ENCODE assay signal across 14 cellular contexts in the genomic region with DNA sequence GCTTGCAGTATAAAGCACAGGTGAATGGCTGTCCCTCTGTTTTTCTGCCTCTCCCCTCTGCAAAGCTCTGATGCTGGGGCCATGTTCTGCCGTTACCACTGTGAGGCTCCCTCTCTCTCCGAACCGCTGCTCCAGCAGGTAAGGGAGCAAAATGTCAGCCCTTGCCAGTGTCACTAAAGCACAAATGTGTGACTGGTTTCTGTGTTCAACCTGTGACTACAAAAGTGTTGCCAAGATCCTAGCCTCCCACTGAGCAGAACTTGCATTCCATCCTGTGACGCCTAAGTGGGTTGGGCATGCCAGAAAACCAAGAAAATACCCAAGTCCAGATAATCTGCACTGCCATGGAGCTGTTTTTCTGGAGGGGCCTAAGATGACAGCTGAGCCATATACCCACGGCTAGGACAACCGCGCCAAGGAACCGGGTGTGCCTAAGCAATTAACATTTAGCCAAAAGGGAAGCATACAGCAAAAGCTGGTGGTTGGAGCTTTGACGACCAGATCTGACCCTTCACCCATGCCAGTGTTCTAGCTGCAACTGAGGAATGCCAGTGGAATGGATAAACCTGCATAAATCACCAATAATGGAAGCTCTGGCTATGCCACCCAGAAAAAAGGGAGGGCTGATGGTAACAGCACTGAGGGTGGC. TPM values are rescaled to one million over a fixed set of nuclear protein-coding genes. Genes with fewer than 3 reads are reported as not detected.
DNase-seq lines count a peak whose midpoint lies in the region; ATAC-seq and TF ChIP-seq lines count a peak whose summit lies in the region.
"Had no signal": no experiment of that assay in that cellular context is flagged by ENCODE, and none has a peak within 500 bp of the region (broad histone marks: within the 10 kb centered on the region; RNA-seq: fewer than 3 reads in every experiment).

No MANE protein-coding gene starts in this region.

- H3K27ac ChIP-seq in CD8-positive, alpha-beta memory T cell (ENCODE audit: low read depth, low read length), result no peak overlapping the region
- H3K27ac ChIP-seq in angular gyrus (ENCODE audit: low read depth, low read length) (peak overlapping the region; percentile 2), gastroesophageal sphincter (no peak overlapping the region)
- H3K27ac ChIP-seq: SJSA1 had no signal

- no peak for TF ChIP-seq POLR2A in gastroesophageal sphincter (IDR thresholded peaks at IDR 0.05)

- DNase-seq in CD8-positive, alpha-beta memory T cell, result no peak
- DNase-seq in endothelial cell (ENCODE audit: low spot score) (no peak), renal cortical epithelial cell (ENCODE audit: low read depth) (peak; percentile 32), AG08396 (ENCODE audit: low spot score) (no peak)
- DNase-seq in activated T-cell treated with anti-CD3 and anti-CD28 coated beads, Interleukin-2, amount 50 U/mL, for 72 hours, result no peak
- DNase-seq: activated CD4-positive, alpha-beta T cell treated with anti-CD3 and anti-CD28 coated beads, Interleukin-2, amount 10 ng/mL, durations not matched to agents 24 days and 14 days; activated T-cell treated with anti-CD3 and anti-CD28 coated beads for 4 hours; NCI-H1436; NCI-H446 treated with DMSO at 0.1 percent for 48 hours had no signal

- H3K4me3 ChIP-seq in CD8-positive, alpha-beta memory T cell (ENCODE audit: low read length), result no peak overlapping the region
- no peak overlapping the region for H3K4me3 ChIP-seq in gastroesophageal sphincter
- H3K4me3 ChIP-seq: SJSA1 had no signal

- TF ChIP-seq EP300 in gastroesophageal sphincter (IDR thresholded peaks at IDR 0.05), result no peak

- TF ChIP-seq CTCF in endothelial cell (IDR thresholded peaks at IDR 0.05; ENCODE audit: unreplicated experiment), result no peak
- no peak for TF ChIP-seq CTCF in gastroesophageal sphincter (IDR thresholded peaks at IDR 0.05)

- H3K4me1 ChIP-seq in CD8-positive, alpha-beta memory T cell (ENCODE audit: insufficient read depth, low read length), result peaks cover 2% of the 10 kb centered on the region
- peaks cover 0 to 31% (median 12%) of the 10 kb centered on the region in 3 donors for H3K4me1 ChIP-seq in gastroesophageal sphincter

- POLR2A ChIA-PET in CD8-positive, alpha-beta memory T cell (lab: Charles Lee), result no interaction called here

- H3K27me3 ChIP-seq in CD8-positive, alpha-beta memory T cell (ENCODE audit: insufficient read depth, low read length, poor library complexity, severe bottlenecking), result no peaks in the 10 kb centered on the region
- no peaks in the 10 kb centered on the region for H3K27me3 ChIP-seq in gastroesophageal sphincter
- H3K27me3 ChIP-seq: SJSA1 had no signal

- H3K27me3 Mint-ChIP-seq in CD8-positive, alpha-beta memory T cell, result no peaks in the 10 kb centered on the region
- H3K27me3 Mint-ChIP-seq in endothelial cell (ENCODE audit: unreplicated experiment), result peaks cover 16% of the 10 kb centered on the region
- H3K27me3 Mint-ChIP-seq in activated T-cell treated with anti-CD3 and anti-CD28 coated beads, Interleukin-2, amount 50 U/mL, for 72 hours (ENCODE audit: low read depth), result no peaks in the 10 kb centered on the region
- H3K27me3 Mint-ChIP-seq: activated CD4-positive, alpha-beta T cell treated with anti-CD3 and anti-CD28 coated beads, Interleukin-2, amount 10 ng/mL, durations not matched to agents 24 days and 14 days had no signal

- H3K9me3 ChIP-seq in CD8-positive, alpha-beta memory T cell (ENCODE audit: low read length), result no peaks in the 10 kb centered on the region
- H3K9me3 ChIP-seq in gastroesophageal sphincter, result no peaks in the 10 kb centered on the region
- H3K9me3 ChIP-seq: SJSA1 had no signal

- no peaks in the 10 kb centered on the region for H3K9me3 Mint-ChIP-seq in CD8-positive, alpha-beta memory T cell
- no peaks in the 10 kb centered on the region for H3K9me3 Mint-ChIP-seq in endothelial cell (ENCODE audit: unreplicated experiment)
- no peaks in the 10 kb centered on the region for H3K9me3 Mint-ChIP-seq in activated T-cell treated with anti-CD3 and anti-CD28 coated beads, Interleukin-2, amount 50 U/mL, for 72 hours
- H3K9me3 Mint-ChIP-seq: activated CD4-positive, alpha-beta T cell treated with anti-CD3 and anti-CD28 coated beads, Interleukin-2, amount 10 ng/mL, durations not matched to agents 24 days and 14 days; activated naive CD4-positive, alpha-beta T cell treated with anti-CD3 and anti-CD28 coated beads, Interleukin-2, amount 50 U/mL, for 72 hours had no signal

- WGBS in gastroesophageal sphincter (ENCODE audit: low coverage in 1 of 2), 2 donors, result 56 to 93% methylated on average over 1 to 5 of the region's 9 CpGs

- ATAC-seq in gastroesophageal sphincter, result no peak
- no peak for ATAC-seq in activated T-cell treated with anti-CD3 and anti-CD28 coated beads, Interleukin-2, amount 50 U/mL, for 72 hours (replicated peaks in 1 of 2)
- no peak for ATAC-seq in HG03095 (IDR thresholded peaks at IDR 0.05; ENCODE audit: unreplicated experiment)
- ATAC-seq: activated naive CD4-positive, alpha-beta T cell treated with anti-CD3 and anti-CD28 coated beads, Interleukin-2, amount 50 U/mL, for 72 hours had no signal

- H3K27ac Mint-ChIP-seq in CD8-positive, alpha-beta memory T cell, result peak overlapping the region in 6 of 8 donors; percentile 46 to 89 (median 60)
- peak overlapping the region; percentile 95 for H3K27ac Mint-ChIP-seq in endothelial cell (ENCODE audit: unreplicated experiment)
- no peak overlapping the region for H3K27ac Mint-ChIP-seq in activated T-cell treated with anti-CD3 and anti-CD28 coated beads, Interleukin-2, amount 50 U/mL, for 72 hours
- H3K27ac Mint-ChIP-seq: activated CD4-positive, alpha-beta T cell treated with anti-CD3 and anti-CD28 coated beads, Interleukin-2, amount 10 ng/mL, durations not matched to agents 24 days and 14 days had no signal

- H3K4me3 Mint-ChIP-seq in CD8-positive, alpha-beta memory T cell, result no peak overlapping the region
- peak overlapping the region; percentile 71 for H3K4me3 Mint-ChIP-seq in endothelial cell (ENCODE audit: unreplicated experiment)
- no peak overlapping the region for H3K4me3 Mint-ChIP-seq in activated T-cell treated with anti-CD3 and anti-CD28 coated beads, Interleukin-2, amount 50 U/mL, for 72 hours
- H3K4me3 Mint-ChIP-seq: activated CD4-positive, alpha-beta T cell treated with anti-CD3 and anti-CD28 coated beads, Interleukin-2, amount 10 ng/mL, durations not matched to agents 24 days and 14 days had no signal

- H3K36me3 Mint-ChIP-seq in CD8-positive, alpha-beta memory T cell, result peaks cover 9 to 71% (median 13%) of the 10 kb centered on the region in 3 donors
- peaks cover 34% of the 10 kb centered on the region for H3K36me3 Mint-ChIP-seq in endothelial cell (ENCODE audit: low read depth, unreplicated experiment)
- peaks cover 3 to 11% of the 10 kb centered on the region in 2 donors for H3K36me3 Mint-ChIP-seq in activated T-cell treated with anti-CD3 and anti-CD28 coated beads, Interleukin-2, amount 50 U/mL, for 72 hours (ENCODE audit: insufficient read depth in 2 of 2)

- CTCF ChIA-PET in CD8-positive, alpha-beta memory T cell (lab: Charles Lee), result interaction anchor here (2.5 kb wide), 1 partner anchor 58 kb away, joined by 9 read pairs; the partner anchor contains the start of gene CPNE2

- H3K36me3 ChIP-seq in CD8-positive, alpha-beta memory T cell (ENCODE audit: insufficient read depth, low read length), result peaks cover 16% of the 10 kb centered on the region
- peaks cover 0 to 61% of the 10 kb centered on the region in 2 donors for H3K36me3 ChIP-seq in gastroesophageal sphincter

- H3K4me1 Mint-ChIP-seq in CD8-positive, alpha-beta memory T cell, result peaks cover 0 to 15% (median 10%) of the 10 kb centered on the region in 3 donors
- peaks cover 87% of the 10 kb centered on the region for H3K4me1 Mint-ChIP-seq in endothelial cell (ENCODE audit: unreplicated experiment)
- H3K4me1 Mint-ChIP-seq in activated T-cell treated with anti-CD3 and anti-CD28 coated beads, Interleukin-2, amount 50 U/mL, for 72 hours (ENCODE audit: low read depth), result peaks cover 15% of the 10 kb centered on the region

RNA-seq across cellular contexts. Expression of gene PSME3IP1, which starts 35.0 kb away (rescaled TPM):
- total RNA-seq in CD8-positive, alpha-beta memory T cell, result 100 to 1,000 TPM; 103 to 111 TPM
- polyA plus RNA-seq in CD8-positive, alpha-beta memory T cell, result 62.3 TPM
- total RNA-seq in endothelial cell (ENCODE audit: unreplicated experiment) (84.8 TPM), renal cortical epithelial cell (92.2 and 93.6 TPM in 2 replicates), gastroesophageal sphincter (10 to 100 TPM; 54.9 to 80.7 (median 68.1) TPM)
- 100 to 1,000 TPM; 120 to 140 TPM for total RNA-seq in activated T-cell treated with anti-CD3 and anti-CD28 coated beads, Interleukin-2, amount 50 U/mL, for 72 hours

RNA-seq across cellular contexts. Expression of gene RSPRY1, which starts 35.3 kb away (rescaled TPM):
- total RNA-seq in CD8-positive, alpha-beta memory T cell, result 10 to 100 TPM; 33.3 to 36.6 TPM
- 41.0 TPM for polyA plus RNA-seq in CD8-positive, alpha-beta memory T cell
- total RNA-seq in endothelial cell (ENCODE audit: unreplicated experiment) (63.0 TPM), renal cortical epithelial cell (73.8 and 91.1 TPM in 2 replicates), gastroesophageal sphincter (10 to 100 TPM; 28.2 to 31.8 (median 29.5) TPM)
- total RNA-seq in activated T-cell treated with anti-CD3 and anti-CD28 coated beads, Interleukin-2, amount 50 U/mL, for 72 hours, result 10 to 100 TPM; 33.9 to 39.8 TPM

RNA-seq across cellular contexts. Expression of gene CPNE2, which starts 58.4 kb away (rescaled TPM):
- total RNA-seq in CD8-positive, alpha-beta memory T cell, result 1 to 10 TPM; 9.4 TPM
- 90.4 TPM for polyA plus RNA-seq in CD8-positive, alpha-beta memory T cell
- total RNA-seq in endothelial cell (ENCODE audit: unreplicated experiment) (145 TPM), renal cortical epithelial cell (28.8 and 32.2 TPM in 2 replicates), gastroesophageal sphincter (10 to 100 TPM; 18.0 to 38.7 (median 27.8) TPM)
- total RNA-seq in activated T-cell treated with anti-CD3 and anti-CD28 coated beads, Interleukin-2, amount 50 U/mL, for 72 hours, result 10 to 100 TPM in 1 of 2 donors, 1 to 10 TPM in 1; 9.4 to 15.1 TPM
